1 cellular context compared by ENCODE assay signal in the genomic region with DNA sequence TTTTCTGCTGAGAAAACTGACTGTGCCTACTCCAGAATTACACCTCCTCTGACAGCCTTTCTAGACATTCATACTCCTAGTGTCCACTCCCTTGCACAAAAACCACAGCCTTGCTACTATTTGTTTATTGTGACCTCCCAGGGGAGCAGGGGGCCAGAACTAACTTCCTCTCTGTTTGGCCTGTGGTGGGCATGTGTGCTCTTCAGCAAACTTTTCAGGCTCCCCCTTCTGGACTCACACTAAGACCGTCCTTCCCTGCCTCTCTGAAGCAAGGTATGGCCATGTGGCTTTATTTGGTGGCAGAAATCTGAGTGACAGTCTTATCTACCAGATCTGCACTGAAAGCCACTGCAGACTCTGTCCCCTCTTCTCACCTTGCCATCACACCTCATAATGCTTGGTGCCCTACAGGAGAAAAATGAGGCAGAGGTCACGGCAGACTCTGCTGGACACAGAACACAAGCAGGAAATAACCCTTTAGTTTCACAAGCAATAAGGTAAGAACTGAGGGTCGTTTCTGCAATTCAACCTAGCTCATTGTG.
A peak's percentile ranks its signal among the peaks of the same experiment; 100 is the strongest.
TF ChIP-seq lines count a peak whose summit lies in the region.

No MANE protein-coding gene starts in this region.

TF ChIP-seq in HepG2, 621 proteins besides CTCF, POLR2A, EP300 and RAD21 (continued from another document and continues in another):
- TF ChIP-seq CERS6 (CRISPR knock-in tag; IDR thresholded peaks at IDR 0.05) = no peak
- no peak for TF ChIP-seq KDM5A (IDR thresholded peaks at IDR 0.05; ENCODE audit: borderline replicate concordance, low read length)
- TF ChIP-seq ZBTB34 (CRISPR knock-in tag; IDR thresholded peaks at IDR 0.05) = peak; percentile 64; the same call in 1 of the 2 replicates
- peak; percentile 51; the same call in 1 of the 2 replicates for TF ChIP-seq FOXA3 (CRISPR knock-in tag; IDR thresholded peaks at IDR 0.05)
- peak; percentile 68; the same call in 1 of the 2 replicates for TF ChIP-seq BORCS8-MEF2B (CRISPR knock-in tag; IDR thresholded peaks at IDR 0.05)
- no peak for TF ChIP-seq ZNF101 (CRISPR knock-in tag; IDR thresholded peaks at IDR 0.05; ENCODE audit: borderline replicate concordance, low read depth)
- TF ChIP-seq ZNF788 (CRISPR knock-in tag; IDR thresholded peaks at IDR 0.05; ENCODE audit: borderline replicate concordance) = peak; percentile 22; the same call in 1 of the 2 replicates
- TF ChIP-seq ZNF878 (CRISPR knock-in tag; IDR thresholded peaks at IDR 0.05) = peak; percentile 74; the same call in 1 of the 2 replicates
- TF ChIP-seq PPARG (CRISPR knock-in tag; conservative IDR thresholded peaks at IDR 0.05) = peak; percentile 92
- TF ChIP-seq ZFX (CRISPR knock-in tag; IDR thresholded peaks at IDR 0.05; ENCODE audit: low read depth) = peak; percentile 45; the same call in 1 of the 2 replicates
- TF ChIP-seq ZNF724P (CRISPR knock-in tag; IDR thresholded peaks at IDR 0.05; ENCODE audit: borderline replicate concordance) = no peak
- 0 out of 2 replicates have a peak, but pooled peaks have one; percentile 60 for TF ChIP-seq ZNF343 (CRISPR knock-in tag; IDR thresholded peaks at IDR 0.05)
- TF ChIP-seq ZNF510 (CRISPR knock-in tag; IDR thresholded peaks at IDR 0.05; ENCODE audit: low read depth) = no peak
- TF ChIP-seq HMG20A (CRISPR knock-in tag; IDR thresholded peaks at IDR 0.05; ENCODE audit: borderline replicate concordance) = 0 out of 2 replicates have a peak, but pooled peaks have one; percentile 20
- no peak for TF ChIP-seq RORA (CRISPR knock-in tag; IDR thresholded peaks at IDR 0.05)
- TF ChIP-seq TP53 (CRISPR knock-in tag; conservative IDR thresholded peaks at IDR 0.05) = no peak
- no peak for TF ChIP-seq ZBTB10 (CRISPR knock-in tag; IDR thresholded peaks at IDR 0.05; ENCODE audit: borderline replicate concordance)
- 0 out of 2 replicates have a peak, but pooled peaks have one; percentile 69 for TF ChIP-seq PBX2 (CRISPR knock-in tag; IDR thresholded peaks at IDR 0.05)
- TF ChIP-seq TFE3 (CRISPR knock-in tag; IDR thresholded peaks at IDR 0.05) = peak; percentile 22; the same call in 1 of the 2 replicates
- TF ChIP-seq HDAC2 (CRISPR knock-in tag; IDR thresholded peaks at IDR 0.05) = peak; percentile 56
- peak; percentile 48; the same call in 1 of the 2 replicates for TF ChIP-seq ZNF782 (CRISPR knock-in tag; IDR thresholded peaks at IDR 0.05; ENCODE audit: borderline replicate concordance)
- TF ChIP-seq ZNF75D (CRISPR knock-in tag; IDR thresholded peaks at IDR 0.05; ENCODE audit: borderline replicate concordance) = no peak
- TF ChIP-seq SAFB2 (CRISPR knock-in tag; IDR thresholded peaks at IDR 0.05; ENCODE audit: borderline replicate concordance, low read depth) = no peak
- TF ChIP-seq ETV5 (CRISPR knock-in tag; IDR thresholded peaks at IDR 0.05; ENCODE audit: borderline replicate concordance) = peak; percentile 39; the same call in 1 of the 2 replicates
- 0 out of 2 replicates have a peak, but pooled peaks have one; percentile 30 for TF ChIP-seq ATRX (CRISPR knock-in tag; IDR thresholded peaks at IDR 0.05; ENCODE audit: borderline replicate concordance)
- peak; percentile 48; the same call in 1 of the 2 replicates for TF ChIP-seq KMT2B (CRISPR knock-in tag; IDR thresholded peaks at IDR 0.05)
- TF ChIP-seq BCL3 (CRISPR knock-in tag; IDR thresholded peaks at IDR 0.05) = 0 out of 2 replicates have a peak, but pooled peaks have one; percentile 23
- TF ChIP-seq, protein P1, sequence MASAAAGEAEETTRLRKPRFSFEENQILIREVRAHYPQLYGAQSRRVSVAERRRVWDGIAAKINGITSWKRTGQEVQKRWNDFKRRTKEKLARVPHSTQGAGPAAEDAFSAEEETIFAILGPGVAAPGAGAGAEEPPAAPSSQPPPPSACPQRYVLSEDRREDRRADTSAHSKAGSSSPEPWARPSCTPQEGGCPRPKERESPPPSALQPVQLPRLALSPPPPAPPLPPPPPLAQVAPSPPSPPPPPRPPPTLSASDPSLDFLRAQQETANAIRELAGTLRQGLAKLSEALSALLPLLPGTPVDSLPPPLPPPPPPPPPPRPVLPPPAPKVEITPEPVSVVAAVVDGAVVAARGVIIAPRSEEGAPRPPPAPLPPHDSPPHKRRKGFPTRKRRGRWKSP (CRISPR knock-in tag; IDR thresholded peaks at IDR 0.05) = 0 out of 2 replicates have a peak, but pooled peaks have one; percentile 32
- TF ChIP-seq, protein P2, sequence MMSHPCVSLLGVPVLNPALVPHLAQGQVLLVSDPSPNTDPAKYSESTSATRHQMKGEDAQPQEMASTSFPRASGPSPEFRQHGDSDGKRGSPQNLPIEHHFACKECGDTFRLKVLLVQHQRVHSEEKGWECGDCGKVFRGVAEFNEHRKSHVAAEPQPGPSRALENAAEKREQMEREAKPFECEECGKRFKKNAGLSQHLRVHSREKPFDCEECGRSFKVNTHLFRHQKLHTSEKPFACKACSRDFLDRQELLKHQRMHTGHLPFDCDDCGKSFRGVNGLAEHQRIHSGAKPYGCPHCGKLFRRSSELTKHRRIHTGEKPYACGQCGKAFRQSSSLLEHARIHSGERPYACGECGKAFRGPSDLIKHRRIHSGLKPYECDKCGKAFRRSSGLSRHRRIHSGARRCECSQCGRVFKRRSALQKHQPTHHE (CRISPR knock-in tag; IDR thresholded peaks at IDR 0.05; ENCODE audit: borderline replicate concordance) = no peak
- TF ChIP-seq, protein P3, sequence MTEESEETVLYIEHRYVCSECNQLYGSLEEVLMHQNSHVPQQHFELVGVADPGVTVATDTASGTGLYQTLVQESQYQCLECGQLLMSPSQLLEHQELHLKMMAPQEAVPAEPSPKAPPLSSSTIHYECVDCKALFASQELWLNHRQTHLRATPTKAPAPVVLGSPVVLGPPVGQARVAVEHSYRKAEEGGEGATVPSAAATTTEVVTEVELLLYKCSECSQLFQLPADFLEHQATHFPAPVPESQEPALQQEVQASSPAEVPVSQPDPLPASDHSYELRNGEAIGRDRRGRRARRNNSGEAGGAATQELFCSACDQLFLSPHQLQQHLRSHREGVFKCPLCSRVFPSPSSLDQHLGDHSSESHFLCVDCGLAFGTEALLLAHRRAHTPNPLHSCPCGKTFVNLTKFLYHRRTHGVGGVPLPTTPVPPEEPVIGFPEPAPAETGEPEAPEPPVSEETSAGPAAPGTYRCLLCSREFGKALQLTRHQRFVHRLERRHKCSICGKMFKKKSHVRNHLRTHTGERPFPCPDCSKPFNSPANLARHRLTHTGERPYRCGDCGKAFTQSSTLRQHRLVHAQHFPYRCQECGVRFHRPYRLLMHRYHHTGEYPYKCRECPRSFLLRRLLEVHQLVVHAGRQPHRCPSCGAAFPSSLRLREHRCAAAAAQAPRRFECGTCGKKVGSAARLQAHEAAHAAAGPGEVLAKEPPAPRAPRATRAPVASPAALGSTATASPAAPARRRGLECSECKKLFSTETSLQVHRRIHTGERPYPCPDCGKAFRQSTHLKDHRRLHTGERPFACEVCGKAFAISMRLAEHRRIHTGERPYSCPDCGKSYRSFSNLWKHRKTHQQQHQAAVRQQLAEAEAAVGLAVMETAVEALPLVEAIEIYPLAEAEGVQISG (CRISPR knock-in tag; IDR thresholded peaks at IDR 0.05) = peak; percentile 50; the same call in 1 of the 2 replicates
- no peak for TF ChIP-seq RBM22 (optimal IDR thresholded peaks at IDR 0.05; ENCODE audit: low read length)
- peak; percentile 65 for TF ChIP-seq HNF4G (IDR thresholded peaks at IDR 0.05; ENCODE audit: borderline replicate concordance, low read depth, low read length)
- TF ChIP-seq HNF4G (CRISPR knock-in tag; IDR thresholded peaks at IDR 0.05; ENCODE audit: borderline replicate concordance, low read depth) = peak; percentile 58; the same call in 1 of the 2 replicates
- TF ChIP-seq ZSCAN5A (CRISPR knock-in tag; IDR thresholded peaks at IDR 0.05; ENCODE audit: borderline replicate concordance) = peak; percentile 58; the same call in 1 of the 2 replicates
